Comparison of ENCODE assay signal across 1 cellular context in genomic region chr16:48022496-48022895, GRCh38.
A peak's percentile ranks its signal among the peaks of the same experiment; 100 is the strongest.
TF ChIP-seq lines count a peak whose summit lies in the region.

No MANE protein-coding gene starts in this region.

TF ChIP-seq in GM12878, 131 proteins besides CTCF, POLR2A, EP300 and RAD21 (continued from another document):
- TF ChIP-seq RUNX3 (IDR thresholded peaks at IDR 0.05; ENCODE audit: low read length) (peak; percentile 23), EED (IDR thresholded peaks at IDR 0.05; ENCODE audit: low read depth) (0 out of 2 replicates have a peak, but pooled peaks have one; percentile 20), GABPA (IDR thresholded peaks at IDR 0.05; ENCODE audit: low read depth) (no peak), SPI1 (IDR thresholded peaks at IDR 0.05; ENCODE audit: borderline replicate concordance, insufficient read depth, low read depth, low read length) (no peak), IKZF1 (conservative IDR thresholded peaks at IDR 0.05) (peak; percentile 32; the same call in 1 of the 2 replicates), ZNF384 (IDR thresholded peaks at IDR 0.05; ENCODE audit: borderline replicate concordance, low read depth, low read length) (no peak), JUNB (IDR thresholded peaks at IDR 0.05) (peak; percentile 84), ATF2 (IDR thresholded peaks at IDR 0.05; ENCODE audit: low read length) (no peak), PBX3 (IDR thresholded peaks at IDR 0.05; ENCODE audit: insufficient replicate concordance, low read depth, low read length) (no peak), ETV6 (conservative IDR thresholded peaks at IDR 0.05 in 1 of 2, IDR thresholded peaks at IDR 0.05 in 1 of 2; ENCODE audit: borderline replicate concordance in 1 of 2, low read depth in 1 of 2) (no peak), PAX8 (IDR thresholded peaks at IDR 0.05) (no peak)
